In the genomic region with DNA sequence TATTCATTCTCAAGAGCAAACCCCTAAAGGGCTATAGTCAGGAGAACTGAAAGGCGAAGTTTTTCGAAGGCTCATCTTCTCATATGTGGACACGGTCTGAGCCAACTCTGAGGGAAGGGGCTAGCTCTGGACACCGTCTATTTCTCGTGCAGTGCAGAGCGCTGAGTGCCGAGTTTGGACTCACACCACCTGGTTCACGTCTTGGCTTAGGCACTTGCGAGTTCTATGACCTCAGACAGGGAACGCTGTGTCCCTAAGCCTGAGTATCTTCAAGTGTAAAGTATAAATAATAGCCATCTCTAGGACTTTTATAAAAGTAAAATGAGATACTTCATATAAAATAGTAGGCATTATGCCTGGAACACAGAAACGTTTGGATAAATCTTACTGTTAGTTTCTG, we compare ENCODE assay signal across 26 cellular contexts.
DNase-seq lines count a peak whose midpoint lies in the region; ATAC-seq, FAIRE-seq and TF ChIP-seq lines count a peak whose summit lies in the region.
"Had no signal": no experiment of that assay in that cellular context is flagged by ENCODE, and none has a peak within 500 bp of the region (broad histone marks: within the 10 kb centered on the region; RNA-seq: fewer than 3 reads in every experiment).

No MANE protein-coding gene starts in this region.

- no peak overlapping the region for H4K5ac ChIP-seq in mesendoderm (ENCODE audit: low read length)

- H3K27me3 ChIP-seq in endocrine pancreas (ENCODE audit: control insufficient read depth, insufficient read depth, low read length) = no peaks in the 10 kb centered on the region
- H3K27me3 ChIP-seq in mesendoderm (ENCODE audit: insufficient read depth, low read length, poor library complexity) = no peaks in the 10 kb centered on the region
- no peaks in the 10 kb centered on the region for H3K27me3 ChIP-seq in stomach
- H3K27me3 ChIP-seq: BLaER1, SJSA1 had no signal

- DNase-seq in left cardiac atrium (no peak), mesendoderm (no peak), stomach (no peak), H54 (ENCODE audit: insufficient read length, low spot score) (no peak)
- DNase-seq: CD4-positive, CD25-positive, alpha-beta regulatory T cell; DMS153; DND-41; GM23248; HFFc6; MV-4-11; NCI-H1105; NCI-H146; NCI-H1930; NCI-H2107; NCI-H524; NCI-H774 had no signal

- H3K27ac ChIP-seq in mesendoderm (ENCODE audit: low read depth, low read length) (no peak overlapping the region), stomach (no peak overlapping the region)
- H3K27ac ChIP-seq: BLaER1, GM23248, SJSA1 had no signal

- no peaks in the 10 kb centered on the region for H3K79me2 ChIP-seq in mesendoderm (ENCODE audit: control insufficient read depth, insufficient read depth, low read length)

- no peak overlapping the region for H3K4ac ChIP-seq in mesendoderm (ENCODE audit: low read depth, low read length)

- TF ChIP-seq CTCF in stomach (IDR thresholded peaks at IDR 0.05) = no peak

- H3K9ac ChIP-seq in endocrine pancreas (ENCODE audit: control insufficient read depth, insufficient read depth, low read length) = no peak overlapping the region
- no peak overlapping the region for H3K9ac ChIP-seq in mesendoderm (ENCODE audit: low read length)
- H3K9ac ChIP-seq: BLaER1, GM23248 had no signal

- no peak overlapping the region for H2BK120ac ChIP-seq in mesendoderm (ENCODE audit: low read depth, low read length)

- H3K9me3 ChIP-seq in endocrine pancreas (ENCODE audit: control insufficient read depth, low read length) = no peaks in the 10 kb centered on the region
- no peaks in the 10 kb centered on the region for H3K9me3 ChIP-seq in stomach
- H3K9me3 ChIP-seq: BLaER1, HAP-1, SJSA1 had no signal

- no peak overlapping the region for H3K56ac ChIP-seq in mesendoderm (ENCODE audit: low read length)

- H3K23ac ChIP-seq in mesendoderm (ENCODE audit: low read length) = no peak overlapping the region

- ATAC-seq in left cardiac atrium = peak; percentile 30 to 57
- ATAC-seq in GM18502 (IDR thresholded peaks at IDR 0.05; ENCODE audit: poor library complexity, unreplicated experiment) = no peak
- no peak for ATAC-seq in HG02678 (IDR thresholded peaks at IDR 0.05; ENCODE audit: unreplicated experiment)
- no peak for ATAC-seq in HG03159 (IDR thresholded peaks at IDR 0.05; ENCODE audit: unreplicated experiment)
- ATAC-seq: HepG2, K562 had no signal

- H3K4me1 ChIP-seq in endocrine pancreas (ENCODE audit: control insufficient read depth, insufficient read depth, low read length) = peaks cover 4% of the 10 kb centered on the region
- no peaks in the 10 kb centered on the region for H3K4me1 ChIP-seq in mesendoderm (ENCODE audit: control insufficient read depth, low read depth, low read length)
- peaks cover 0 to 9% (median 0%) of the 10 kb centered on the region in 4 donors for H3K4me1 ChIP-seq in stomach
- H3K4me1 ChIP-seq: BLaER1, HAP-1, SJSA1 had no signal

- H3K4me3 ChIP-seq in endocrine pancreas (ENCODE audit: control insufficient read depth, insufficient read depth, low read length) (peak overlapping the region; percentile 32), mesendoderm (ENCODE audit: low read length) (no peak overlapping the region), stomach (no peak overlapping the region)
- H3K4me3 ChIP-seq: BLaER1, GM23248, HAP-1, K562, SJSA1 had no signal

- TF ChIP-seq POLR2A in stomach (IDR thresholded peaks at IDR 0.05) (no peak), H54 (IDR thresholded peaks at IDR 0.05; ENCODE audit: low read depth, low read length) (no peak)

- H3K79me1 ChIP-seq in mesendoderm (ENCODE audit: low read length) = no peaks in the 10 kb centered on the region

- TF ChIP-seq EP300 in stomach (IDR thresholded peaks at IDR 0.05) = peak; percentile 60

- intact Hi-C loops in left cardiac atrium (cut with DNase I) (no loop called here), stomach (cut with DNase I; ENCODE audit: low total_unique reads) (no loop called here)

- no peak overlapping the region for H2BK15ac ChIP-seq in mesendoderm (replicated peaks; ENCODE audit: low read depth)

- no peaks in the 10 kb centered on the region for H3K36me3 ChIP-seq in endocrine pancreas (ENCODE audit: control insufficient read depth, insufficient read depth, low read length)
- no peaks in the 10 kb centered on the region for H3K36me3 ChIP-seq in mesendoderm (ENCODE audit: control insufficient read depth, insufficient read depth, low read length)
- peaks cover 0 to 15% (median 8%) of the 10 kb centered on the region in 4 donors for H3K36me3 ChIP-seq in stomach
- H3K36me3 ChIP-seq: BLaER1, HAP-1, SJSA1 had no signal

- H3K4me2 ChIP-seq in mesendoderm (ENCODE audit: low read length) = no peak overlapping the region
- H3K4me2 ChIP-seq: BLaER1 had no signal

- no CpG with 5 or more reads among the region's 11 CpGs for WGBS in mesendoderm (ENCODE audit: extremely low coverage, insufficient coverage, low lambda C conversion rate)
- WGBS in stomach, 5 donors = 66 to 73% (median 71%) methylated on average over 11 of the region's 11 CpGs

- peak overlapping the region; percentile 13 for H4K8ac ChIP-seq in mesendoderm (ENCODE audit: low read depth, low read length)

- no peak overlapping the region for H2AK5ac ChIP-seq in mesendoderm (ENCODE audit: low read length)

- no peak for FAIRE-seq in H54 (lab: Jason Lieb, UNC)
- FAIRE-seq: A204.1, HepG2, K562 had no signal

- no peak overlapping the region for H2BK5ac ChIP-seq in mesendoderm (ENCODE audit: low read length)

- no peak overlapping the region for H3K18ac ChIP-seq in mesendoderm (ENCODE audit: low read length)

Comparison
In these comparisons a context has a peak if more than half of its experiments do, and no peak if none do; other contexts are left out.
1. ATAC-seq: peak in left cardiac atrium (2 of 2); none in GM18502 (single experiment), HG02678 (single experiment) and HG03159 (single experiment).